Comparison of ENCODE assay signal across 1 cellular context in the genomic region with DNA sequence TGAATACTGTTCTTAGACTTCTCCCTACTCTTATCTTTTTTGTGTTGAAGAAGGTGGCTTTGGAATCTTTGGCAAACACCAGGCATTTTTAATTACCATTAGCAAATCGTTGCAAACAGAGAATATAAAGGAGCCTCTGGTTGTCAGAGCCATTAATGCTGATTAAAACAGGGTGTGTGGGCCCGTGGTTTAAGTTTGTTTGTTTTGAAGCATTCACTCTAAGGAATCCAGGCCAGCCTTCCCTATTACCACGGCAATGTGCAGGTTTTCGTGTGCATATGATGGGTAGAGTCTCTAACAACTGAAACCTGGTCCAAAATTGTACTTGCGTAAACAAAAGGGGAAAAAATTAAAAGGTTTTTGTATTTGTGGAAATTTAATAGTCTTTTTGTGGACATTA.
TF ChIP-seq lines count a peak whose summit lies in the region.

No MANE protein-coding gene starts in this region.

TF ChIP-seq in GM23338, 12 proteins besides CTCF, POLR2A, EP300 and RAD21 (continued from another document):
- TF ChIP-seq, protein P1, sequence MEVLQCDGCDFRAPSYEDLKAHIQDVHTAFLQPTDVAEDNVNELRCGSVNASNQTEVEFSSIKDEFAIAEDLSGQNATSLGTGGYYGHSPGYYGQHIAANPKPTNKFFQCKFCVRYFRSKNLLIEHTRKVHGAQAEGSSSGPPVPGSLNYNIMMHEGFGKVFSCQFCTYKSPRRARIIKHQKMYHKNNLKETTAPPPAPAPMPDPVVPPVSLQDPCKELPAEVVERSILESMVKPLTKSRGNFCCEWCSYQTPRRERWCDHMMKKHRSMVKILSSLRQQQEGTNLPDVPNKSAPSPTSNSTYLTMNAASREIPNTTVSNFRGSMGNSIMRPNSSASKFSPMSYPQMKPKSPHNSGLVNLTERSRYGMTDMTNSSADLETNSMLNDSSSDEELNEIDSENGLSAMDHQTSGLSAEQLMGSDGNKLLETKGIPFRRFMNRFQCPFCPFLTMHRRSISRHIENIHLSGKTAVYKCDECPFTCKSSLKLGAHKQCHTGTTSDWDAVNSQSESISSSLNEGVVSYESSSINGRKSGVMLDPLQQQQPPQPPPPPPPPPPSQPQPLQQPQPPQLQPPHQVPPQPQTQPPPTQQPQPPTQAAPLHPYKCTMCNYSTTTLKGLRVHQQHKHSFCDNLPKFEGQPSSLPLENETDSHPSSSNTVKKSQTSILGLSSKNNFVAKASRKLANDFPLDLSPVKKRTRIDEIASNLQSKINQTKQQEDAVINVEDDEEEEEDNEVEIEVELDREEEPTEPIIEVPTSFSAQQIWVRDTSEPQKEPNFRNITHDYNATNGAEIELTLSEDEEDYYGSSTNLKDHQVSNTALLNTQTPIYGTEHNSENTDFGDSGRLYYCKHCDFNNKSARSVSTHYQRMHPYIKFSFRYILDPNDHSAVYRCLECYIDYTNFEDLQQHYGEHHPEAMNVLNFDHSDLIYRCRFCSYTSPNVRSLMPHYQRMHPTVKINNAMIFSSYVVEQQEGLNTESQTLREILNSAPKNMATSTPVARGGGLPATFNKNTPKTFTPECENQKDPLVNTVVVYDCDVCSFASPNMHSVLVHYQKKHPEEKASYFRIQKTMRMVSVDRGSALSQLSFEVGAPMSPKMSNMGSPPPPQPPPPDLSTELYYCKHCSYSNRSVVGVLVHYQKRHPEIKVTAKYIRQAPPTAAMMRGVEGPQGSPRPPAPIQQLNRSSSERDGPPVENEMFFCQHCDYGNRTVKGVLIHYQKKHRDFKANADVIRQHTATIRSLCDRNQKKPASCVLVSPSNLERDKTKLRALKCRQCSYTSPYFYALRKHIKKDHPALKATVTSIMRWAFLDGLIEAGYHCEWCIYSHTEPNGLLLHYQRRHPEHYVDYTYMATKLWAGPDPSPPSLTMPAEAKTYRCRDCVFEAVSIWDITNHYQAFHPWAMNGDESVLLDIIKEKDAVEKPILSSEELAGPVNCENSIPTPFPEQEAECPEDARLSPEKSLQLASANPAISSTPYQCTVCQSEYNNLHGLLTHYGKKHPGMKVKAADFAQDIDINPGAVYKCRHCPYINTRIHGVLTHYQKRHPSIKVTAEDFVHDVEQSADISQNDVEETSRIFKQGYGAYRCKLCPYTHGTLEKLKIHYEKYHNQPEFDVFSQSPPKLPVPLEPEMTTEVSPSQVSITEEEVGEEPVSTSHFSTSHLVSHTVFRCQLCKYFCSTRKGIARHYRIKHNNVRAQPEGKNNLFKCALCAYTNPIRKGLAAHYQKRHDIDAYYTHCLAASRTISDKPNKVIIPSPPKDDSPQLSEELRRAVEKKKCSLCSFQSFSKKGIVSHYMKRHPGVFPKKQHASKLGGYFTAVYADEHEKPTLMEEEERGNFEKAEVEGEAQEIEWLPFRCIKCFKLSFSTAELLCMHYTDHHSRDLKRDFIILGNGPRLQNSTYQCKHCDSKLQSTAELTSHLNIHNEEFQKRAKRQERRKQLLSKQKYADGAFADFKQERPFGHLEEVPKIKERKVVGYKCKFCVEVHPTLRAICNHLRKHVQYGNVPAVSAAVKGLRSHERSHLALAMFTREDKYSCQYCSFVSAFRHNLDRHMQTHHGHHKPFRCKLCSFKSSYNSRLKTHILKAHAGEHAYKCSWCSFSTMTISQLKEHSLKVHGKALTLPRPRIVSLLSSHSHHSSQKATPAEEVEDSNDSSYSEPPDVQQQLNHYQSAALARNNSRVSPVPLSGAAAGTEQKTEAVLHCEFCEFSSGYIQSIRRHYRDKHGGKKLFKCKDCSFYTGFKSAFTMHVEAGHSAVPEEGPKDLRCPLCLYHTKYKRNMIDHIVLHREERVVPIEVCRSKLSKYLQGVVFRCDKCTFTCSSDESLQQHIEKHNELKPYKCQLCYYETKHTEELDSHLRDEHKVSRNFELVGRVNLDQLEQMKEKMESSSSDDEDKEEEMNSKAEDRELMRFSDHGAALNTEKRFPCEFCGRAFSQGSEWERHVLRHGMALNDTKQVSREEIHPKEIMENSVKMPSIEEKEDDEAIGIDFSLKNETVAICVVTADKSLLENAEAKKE (CRISPR knock-in tag; IDR thresholded peaks at IDR 0.05) = no peak
- TF ChIP-seq EZH2 (IDR thresholded peaks at IDR 0.05; ENCODE audit: low read depth, unreplicated experiment) = no peak
- no peak for TF ChIP-seq POLR2AphosphoS5 (IDR thresholded peaks at IDR 0.05; ENCODE audit: low read depth)
- TF ChIP-seq ETS1 (IDR thresholded peaks at IDR 0.05) = no peak
